7 cellular contexts compared by ENCODE assay signal in the genomic region with DNA sequence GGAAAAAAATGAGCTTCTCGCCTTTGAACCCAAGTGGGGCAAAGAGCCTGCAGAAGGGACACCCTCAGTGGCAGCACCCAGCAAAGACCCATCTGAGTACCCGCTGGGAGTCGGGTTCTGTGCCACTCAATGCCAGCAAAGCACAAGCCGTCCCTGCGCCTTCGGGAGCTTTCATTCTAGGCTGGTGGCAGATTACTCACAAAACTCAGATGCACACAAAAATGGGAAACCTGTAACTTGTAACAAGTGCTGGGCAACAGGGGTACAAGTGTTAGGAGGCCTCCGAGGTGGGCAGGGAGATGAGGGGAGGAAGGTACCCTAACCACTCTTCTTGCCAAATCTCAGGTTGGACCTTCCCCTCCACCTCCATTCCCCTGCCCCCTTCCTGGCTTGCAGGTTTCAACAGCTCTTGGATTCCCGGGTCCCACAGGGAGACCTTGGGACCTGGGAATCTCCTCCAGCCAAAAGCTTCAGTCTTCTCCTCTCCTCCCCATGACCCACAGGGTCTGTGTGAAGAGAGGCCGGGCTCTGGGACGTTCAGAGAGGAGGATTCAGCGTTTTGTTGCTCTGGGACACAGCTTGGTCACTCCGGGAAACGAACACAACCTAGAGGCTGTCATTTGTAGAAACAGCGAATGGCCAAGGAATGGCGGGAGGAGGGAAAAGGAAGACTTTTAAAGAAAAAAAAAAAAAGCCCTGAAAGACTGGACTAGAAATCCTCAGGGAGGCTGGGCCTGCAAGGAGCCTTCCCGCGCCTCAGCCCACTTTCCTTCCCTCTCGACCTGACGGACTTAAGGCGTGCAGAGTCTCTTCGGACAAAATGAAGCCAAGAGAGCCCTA. TPM values are rescaled to one million over a fixed set of nuclear protein-coding genes. Genes with fewer than 3 reads are reported as not detected.
DNase-seq lines count a peak whose midpoint lies in the region; ATAC-seq and TF ChIP-seq lines count a peak whose summit lies in the region.

No MANE protein-coding gene starts in this region.

- ATAC-seq in GM21529 (IDR thresholded peaks at IDR 0.05; ENCODE audit: unreplicated experiment) (no peak), HG03135 (IDR thresholded peaks at IDR 0.05; ENCODE audit: unreplicated experiment) (no peak)

- no peaks in the 10 kb centered on the region; the same call in 1 of the 2 replicates for H3K27me3 ChIP-seq in H7 (ENCODE audit: control insufficient read depth, insufficient read depth, low read length)

- H3K27ac ChIP-seq in epithelial cell of prostate, result peak overlapping the region; percentile 100

- peaks cover 8% of the 10 kb centered on the region for H3K36me3 Mint-ChIP-seq in nephron progenitor cell (ENCODE audit: low read depth)

- peak overlapping the region; percentile 93 for H3K27ac Mint-ChIP-seq in nephron progenitor cell

- peak overlapping the region; percentile 60 for H3K4me3 ChIP-seq in H7 (ENCODE audit: insufficient read depth, low read depth, low read length)

- peaks cover 4% of the 10 kb centered on the region for H3K27me3 Mint-ChIP-seq in nephron progenitor cell (ENCODE audit: low read depth, poor library complexity)

- H3K4me3 Mint-ChIP-seq in nephron progenitor cell, result peak overlapping the region; percentile 90

- H3K9me3 Mint-ChIP-seq in nephron progenitor cell, result no peaks in the 10 kb centered on the region

- no peak for TF ChIP-seq CTCF in nephron progenitor cell (IDR thresholded peaks at IDR 0.05)

- H3K36me3 ChIP-seq in H7 (replicated peaks; ENCODE audit: control insufficient read depth, insufficient read depth, low read length), result no peaks in the 10 kb centered on the region; the same call in 1 of the 2 replicates

- peaks cover 70% of the 10 kb centered on the region for H3K4me1 Mint-ChIP-seq in nephron progenitor cell

- DNase-seq in H7 (no peak), RPMI7951 (ENCODE audit: low read depth) (peak; percentile 64), epithelial cell of prostate (ENCODE audit: low read depth, low spot score) (no peak), nephron progenitor cell (no peak), T1000 (lab: John Stamatoyannopoulos, UW) (no peak)

RNA-seq across cellular contexts. Expression of gene PARD6B, which starts 1.2 kb away (rescaled TPM):
- 18.9 and 24.5 TPM in 2 replicates for total RNA-seq in H7 (2014; rRNA removed; shearing (Covaris generic))
- total RNA-seq in RPMI7951 (2014; rRNA removed; shearing (Covaris generic)), result 5.5 and 6.2 TPM in 2 replicates

RNA-seq across cellular contexts. Expression of gene RIPOR3, which starts 38.8 kb away (rescaled TPM):
- total RNA-seq in H7 (2014; rRNA removed; shearing (Covaris generic)), result 1.1 and 4.2 TPM in 2 replicates
- 10.0 and 10.8 TPM in 2 replicates for total RNA-seq in RPMI7951 (2014; rRNA removed; shearing (Covaris generic))
